Comparison of ENCODE assay signal across 26 cellular contexts in genomic region chr1:171563675-171564074, GRCh38. TPM values are rescaled to one million over a fixed set of nuclear protein-coding genes. Genes with fewer than 3 reads are reported as not detected.
DNase-seq lines count a peak whose midpoint lies in the region; ATAC-seq and TF ChIP-seq lines count a peak whose summit lies in the region.
"Had no signal": no experiment of that assay in that cellular context is flagged by ENCODE, and none has a peak within 500 bp of the region (broad histone marks: within the 10 kb centered on the region; RNA-seq: fewer than 3 reads in every experiment).

No MANE protein-coding gene starts in this region.

- no peaks in the 10 kb centered on the region for H4K20me1 ChIP-seq in GM23248 (ENCODE audit: insufficient read depth)

- in situ Hi-C loops in GM23248 (cut with MboI), result no loop called here

- 95 to 100% methylated on average over 1 of the region's 1 CpG for WGBS in GM23248 (ENCODE audit: low coverage in 1 of 2, low lambda C conversion rate in 2 of 2, missing lambda C conversion rate in 2 of 2), 2 experiments
- 75 to 89% methylated on average over 1 of the region's 1 CpG for WGBS in gastroesophageal sphincter (ENCODE audit: low coverage in 1 of 2), 2 donors

- H3K27me3 ChIP-seq in GM23248 (replicated peaks; ENCODE audit: insufficient read depth) (no peaks in the 10 kb centered on the region), gastroesophageal sphincter (no peaks in the 10 kb centered on the region)
- H3K27me3 ChIP-seq: right atrium auricular region, upper lobe of left lung had no signal

- TF ChIP-seq CTCF in gastroesophageal sphincter (IDR thresholded peaks at IDR 0.05), result no peak

- H3K4me3 ChIP-seq in GM23248, result no peak overlapping the region
- no peak overlapping the region for H3K4me3 ChIP-seq in gastroesophageal sphincter
- H3K4me3 ChIP-seq: right atrium auricular region, upper lobe of left lung had no signal

- DNase-seq in AG08395 (ENCODE audit: low spot score) (peak; percentile 28), GM23248 (peak; percentile 31), astrocyte of the hippocampus (ENCODE audit: low read depth, low spot score) (peak; percentile 52), iris pigment epithelial cell (ENCODE audit: low read depth) (peak; percentile 34), erythroblast (lab: John Stamatoyannopoulos, UW) (no peak), iPS-NIHi7 (ENCODE audit: extremely low spot score) (no peak)
- no peak for DNase-seq in stimulated activated naive CD4-positive, alpha-beta T cell (lab: John Stamatoyannopoulos, UW)
- DNase-seq: activated CD8-positive, alpha-beta T cell treated with anti-CD3 and anti-CD28 coated beads for 36 hours; activated effector memory CD4-positive, alpha-beta T cell treated with anti-CD3 and anti-CD28 coated beads, Interleukin-2, amount 50 U/mL, for 16 hours; activated T-cell treated with anti-CD3 and anti-CD28 coated beads for 4 hours; caudate nucleus; CD8-positive, alpha-beta memory T cell; dermis blood vessel endothelial cell; glutamatergic neuron; KG1; left colon; naive thymus-derived CD4-positive, alpha-beta T cell; NCI-H146; NCI-H748 treated with DMSO at 0.1 percent for 48 hours; upper lobe of left lung had no signal

- ATAC-seq in gastroesophageal sphincter, result no peak
- ATAC-seq: activated CD8-positive, alpha-beta T cell treated with anti-CD3 and anti-CD28 coated beads for 36 hours; left colon; naive thymus-derived CD4-positive, alpha-beta T cell had no signal

- H3K4me2 ChIP-seq in GM23248 (ENCODE audit: unreplicated experiment), result no peak overlapping the region

- H3K27ac ChIP-seq in GM23248 (no peak overlapping the region), gastroesophageal sphincter (no peak overlapping the region)
- H3K27ac ChIP-seq: right atrium auricular region, upper lobe of left lung had no signal

- H2AFZ ChIP-seq in GM23248, result no peak overlapping the region

- no peak for TF ChIP-seq EP300 in gastroesophageal sphincter (IDR thresholded peaks at IDR 0.05)

- no peak overlapping the region for H3K9ac ChIP-seq in GM23248

- H3K4me1 ChIP-seq in GM23248 (ENCODE audit: insufficient read depth) (no peaks in the 10 kb centered on the region), gastroesophageal sphincter (no peaks in the 10 kb centered on the region)
- H3K4me1 ChIP-seq: upper lobe of left lung had no signal

- no peaks in the 10 kb centered on the region for H3K9me2 ChIP-seq in GM23248 (ENCODE audit: insufficient read depth)

- TF ChIP-seq POLR2A in erythroblast (IDR thresholded peaks at IDR 0.05; ENCODE audit: low read length) (no peak), gastroesophageal sphincter (IDR thresholded peaks at IDR 0.05) (no peak)

- H3K36me3 ChIP-seq in GM23248 (ENCODE audit: low read depth) (peaks cover 75% of the 10 kb centered on the region), gastroesophageal sphincter (peaks cover 11 to 94% of the 10 kb centered on the region in 2 donors)

- peaks cover 26% of the 10 kb centered on the region; the same call in 1 of the 2 replicates for H3F3A ChIP-seq in GM23248 (ENCODE audit: insufficient read depth)

- H3K9me3 ChIP-seq in GM23248 (ENCODE audit: low read depth) (no peaks in the 10 kb centered on the region), gastroesophageal sphincter (no peaks in the 10 kb centered on the region)
- H3K9me3 ChIP-seq: right atrium auricular region, upper lobe of left lung had no signal

- H3K79me2 ChIP-seq in GM23248 (ENCODE audit: insufficient read depth), result peaks cover 68% of the 10 kb centered on the region

RNA-seq across cellular contexts. Expression of gene MYOCOS, which starts 58.4 kb away (rescaled TPM):
- total RNA-seq in GM23248 (2014; rRNA removed; shearing (Covaris generic)), result not detected in 2 replicates
- not detected in 2 replicates for polyA plus RNA-seq in GM23248 (2016; fragmentation: Nextera tagmentation; extraction: Ambion mirVana)
- total RNA-seq in gastroesophageal sphincter, result not detected
- total RNA-seq: activated CD8-positive, alpha-beta T cell treated with anti-CD3 and anti-CD28 coated beads for 36 hours; CD8-positive, alpha-beta memory T cell; dermis blood vessel endothelial cell; epithelial cell of proximal tubule; HT1080; left colon; mesenteric fat pad; right atrium auricular region; upper lobe of left lung had no signal
- polyA plus RNA-seq: adipose tissue; CD8-positive, alpha-beta memory T cell had no signal

Comparison
In these comparisons a context has a peak if more than half of its experiments do, and no peak if none do; other contexts are left out.
1. DNase-seq: peak in AG08395 (single experiment), GM23248 (single experiment), astrocyte of the hippocampus (single experiment) and iris pigment epithelial cell (single experiment); none in erythroblast (0 of 2), stimulated activated naive CD4-positive, alpha-beta T cell (0 of 6) and iPS-NIHi7 (single experiment).